In the genomic region with DNA sequence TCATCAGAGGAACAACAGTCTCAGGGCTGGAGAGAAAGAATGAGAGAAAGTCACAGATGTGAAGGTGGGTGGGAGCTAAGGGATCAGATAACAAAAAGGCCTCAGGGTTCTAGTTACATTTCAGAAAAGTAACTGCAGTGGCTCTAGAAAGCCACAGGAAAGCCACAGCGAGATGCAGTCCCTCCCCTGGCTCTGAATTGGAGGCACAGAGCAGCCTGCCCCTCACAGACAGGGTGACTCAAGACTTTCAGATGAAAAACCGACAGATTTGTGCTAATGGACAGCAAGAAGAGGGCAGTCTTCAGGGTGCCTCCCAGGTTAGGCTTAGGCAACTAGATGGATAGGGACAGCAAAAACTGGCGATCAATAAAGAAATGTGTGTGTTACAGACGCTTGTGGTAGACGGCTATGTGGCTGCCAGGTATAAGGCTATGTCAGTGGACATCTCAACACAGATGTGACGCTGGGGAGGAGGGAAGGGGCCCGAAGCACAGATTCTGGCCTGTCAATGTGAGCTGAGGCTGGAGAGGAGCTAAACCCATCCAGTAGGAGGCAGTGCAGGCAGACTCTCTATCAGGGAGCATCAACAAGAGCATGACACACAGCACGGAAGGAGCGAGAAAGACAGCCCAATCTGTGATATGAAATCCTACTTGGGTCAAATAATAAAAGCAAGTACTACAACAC, we compare ENCODE assay signal across 8 cellular contexts. TPM values are rescaled to one million over a fixed set of nuclear protein-coding genes. Genes with fewer than 3 reads are reported as not detected.
DNase-seq lines count a peak whose midpoint lies in the region; ATAC-seq and TF ChIP-seq lines count a peak whose summit lies in the region.

No MANE protein-coding gene starts in this region.

- H3K9me3 ChIP-seq in DND-41 (ENCODE audit: insufficient read depth, low read length, severe bottlenecking), result no peaks in the 10 kb centered on the region

- H3K4me3 ChIP-seq in DND-41 (ENCODE audit: low read depth in 1 of 2, low read length in 2 of 2), result no peak overlapping the region

- no peaks in the 10 kb centered on the region for H3K79me2 ChIP-seq in DND-41 (ENCODE audit: insufficient read depth, low read length)

- peaks cover 48% of the 10 kb centered on the region for H3K4me1 Mint-ChIP-seq in activated naive CD4-positive, alpha-beta T cell treated with anti-CD3 and anti-CD28 coated beads, Interleukin-2, amount 50 U/mL, for 24 hours
- peaks cover 58 to 65% of the 10 kb centered on the region in 2 donors for H3K4me1 Mint-ChIP-seq in natural killer cell

- DNase-seq in DND-41 (peak; percentile 57), NCI-H2107 treated with DMSO at 0.1 percent for 48 hours (lab: John Stamatoyannopoulos, UW; ENCODE audit: unreplicated experiment) (peak; percentile 81), natural killer cell (peak; percentile 57), NOMO-1 (lab: John Stamatoyannopoulos, UW; ENCODE audit: unreplicated experiment in 2 of 2) (no peak)

- TF ChIP-seq CTCF in DND-41 (IDR thresholded peaks at IDR 0.05; ENCODE audit: borderline replicate concordance, extremely low read depth, low read length, poor library complexity, severe bottlenecking), result peak; percentile 65
- TF ChIP-seq CTCF in natural killer cell (IDR thresholded peaks at IDR 0.05), result peak; percentile 55

- intact Hi-C loops in natural killer cell (cut with micrococcal nuclease), result loop anchor here (1.0 to 10.0 kb wide), 5 partner anchors 22 to 890 kb away; partner anchors contain the start of genes COA5 and UNC50

- no peak overlapping the region for H2AFZ ChIP-seq in DND-41 (ENCODE audit: low read depth, low read length)

- H3K27me3 ChIP-seq in DND-41 (ENCODE audit: insufficient read depth, low read length, poor library complexity), result no peaks in the 10 kb centered on the region

- no peak overlapping the region for H3K9ac ChIP-seq in DND-41 (ENCODE audit: low read depth, low read length)

- H4K20me1 ChIP-seq in DND-41 (ENCODE audit: insufficient read depth, low read length), result no peaks in the 10 kb centered on the region

- H3K9me3 Mint-ChIP-seq in activated naive CD4-positive, alpha-beta T cell treated with anti-CD3 and anti-CD28 coated beads, Interleukin-2, amount 50 U/mL, for 24 hours, result no peaks in the 10 kb centered on the region
- H3K9me3 Mint-ChIP-seq in natural killer cell, result no peaks in the 10 kb centered on the region

- H3K4me2 ChIP-seq in DND-41 (ENCODE audit: insufficient read depth, low read length), result no peak overlapping the region

- H3K27me3 Mint-ChIP-seq in activated naive CD4-positive, alpha-beta T cell treated with anti-CD3 and anti-CD28 coated beads, Interleukin-2, amount 50 U/mL, for 24 hours, result no peaks in the 10 kb centered on the region
- H3K27me3 Mint-ChIP-seq in natural killer cell (ENCODE audit: low read depth in 2 of 2), result no peaks in the 10 kb centered on the region

- H3K27ac ChIP-seq in DND-41 (ENCODE audit: low read length), result 0 out of 2 replicates have a peak overlapping the region, but pooled peaks have one; percentile 47

- peaks cover 12% of the 10 kb centered on the region for H3K36me3 Mint-ChIP-seq in activated naive CD4-positive, alpha-beta T cell treated with anti-CD3 and anti-CD28 coated beads, Interleukin-2, amount 50 U/mL, for 24 hours
- peaks cover 9% of the 10 kb centered on the region for H3K36me3 Mint-ChIP-seq in natural killer cell

- ATAC-seq in DND-41 (ENCODE audit: insufficient read depth, low read depth) (peak; percentile 78), natural killer cell (peak; percentile 51 to 70 (median 65)), HG02759 (IDR thresholded peaks at IDR 0.05; ENCODE audit: unreplicated experiment) (no peak), HG03520 (IDR thresholded peaks at IDR 0.05; ENCODE audit: unreplicated experiment) (no peak), HG02798 (IDR thresholded peaks at IDR 0.05; ENCODE audit: poor library complexity, unreplicated experiment) (no peak)

- peaks cover 26% of the 10 kb centered on the region for H3K4me1 ChIP-seq in DND-41 (ENCODE audit: insufficient read depth, low read length)

- H3K4me3 Mint-ChIP-seq in activated naive CD4-positive, alpha-beta T cell treated with anti-CD3 and anti-CD28 coated beads, Interleukin-2, amount 50 U/mL, for 24 hours, result peak overlapping the region; percentile 57
- peak overlapping the region; percentile 57 for H3K4me3 Mint-ChIP-seq in natural killer cell

- peaks cover 87% of the 10 kb centered on the region for H3K36me3 ChIP-seq in DND-41 (ENCODE audit: insufficient read depth, low read length)

- peak overlapping the region; percentile 88 for H3K27ac Mint-ChIP-seq in activated naive CD4-positive, alpha-beta T cell treated with anti-CD3 and anti-CD28 coated beads, Interleukin-2, amount 50 U/mL, for 24 hours
- peak overlapping the region; percentile 79 to 96 for H3K27ac Mint-ChIP-seq in natural killer cell

RNA-seq across cellular contexts. Expression of gene UNC50, which starts 26.2 kb away (rescaled TPM):
- total RNA-seq in natural killer cell, result 10 to 100 TPM; 30.8 to 40.5 (median 32.1) TPM

RNA-seq across cellular contexts. Expression of gene COA5, which starts 26.2 kb away (rescaled TPM):
- 10 to 100 TPM; 27.4 to 39.6 (median 36.1) TPM for total RNA-seq in natural killer cell

Comparison
In these comparisons a context has a peak if more than half of its experiments do, and no peak if none do; other contexts are left out.
1. ATAC-seq: peak in DND-41 (single experiment) and natural killer cell (3 of 3); none in HG02759 (single experiment), HG03520 (single experiment) and HG02798 (single experiment).
2. DNase-seq: peak in DND-41 (single experiment), NCI-H2107 treated with DMSO at 0.1 percent for 48 hours (single experiment) and natural killer cell (single experiment); none in NOMO-1 (0 of 2).